21 cellular contexts compared by ENCODE assay signal in genomic region chr3:13840456-13840855, GRCh38. TPM values are rescaled to one million over a fixed set of nuclear protein-coding genes. Genes with fewer than 3 reads are reported as not detected.
"Had no signal": no experiment of that assay in that cellular context is flagged by ENCODE, and none has a peak within 500 bp of the region (broad histone marks: within the 10 kb centered on the region; RNA-seq: fewer than 3 reads in every experiment).

No MANE protein-coding gene starts in this region.

- H3K36me3 ChIP-seq: MG63, Peyer's patch, SJSA1 had no signal

- H3K27me3 ChIP-seq: MG63, Peyer's patch had no signal

- H3K27ac ChIP-seq: Peyer's patch, SJSA1, SK-N-MC had no signal

- H3K9me3 ChIP-seq: MG63, Peyer's patch, SJSA1 had no signal

- H3K4me3 ChIP-seq: MG63, Peyer's patch, SJSA1, SK-N-MC had no signal

- DNase-seq: Karpas-422, KG1, MG63, NCI-H1092, NCI-H1105 treated with DMSO at 0.1 percent for 48 hours, NCI-H1417 treated with DMSO at 0.1 percent for 48 hours, NCI-H146, NCI-H2029, NCI-H2081 treated with DMSO at 0.1 percent for 48 hours, NCI-H2171, NCI-H226, NCI-H446, NCI-H510A, NCI-H524 treated with DMSO at 0.1 percent for 48 hours, NCI-H69, NCI-H774, Peyer's patch, Right ventricle myocardium superior, SIG-M5 had no signal

- H3K4me1 ChIP-seq: Peyer's patch, SJSA1 had no signal

RNA-seq across cellular contexts. Expression of gene WNT7A, which starts 39.4 kb away (rescaled TPM):
- total RNA-seq: Peyer's patch, Right ventricle myocardium superior, SJSA1 had no signal
